In genomic region chr1:3836421-3836820, GRCh38 we compare ENCODE assay signal across 20 cellular contexts.
"Had no signal": no experiment of that assay in that cellular context is flagged by ENCODE, and none has a peak within 500 bp of the region (broad histone marks: within the 10 kb centered on the region; RNA-seq: fewer than 3 reads in every experiment).

No MANE protein-coding gene starts in this region.

- H3K9me3 ChIP-seq: prostate gland had no signal

- H3K27ac ChIP-seq: ovary, prostate gland, right atrium auricular region, tibial artery had no signal

- H3K36me3 ChIP-seq: ovary had no signal

- H3K4me3 ChIP-seq: ovary, prostate gland, right atrium auricular region, tibial artery had no signal

- H3K4me1 ChIP-seq: prostate gland, right atrium auricular region, tibial artery had no signal

- H3K27me3 ChIP-seq: ovary, right atrium auricular region, tibial artery had no signal

- DNase-seq: activated CD4-positive, alpha-beta T cell treated with anti-CD3 and anti-CD28 coated beads for 4 hours; activated CD4-positive, alpha-beta T cell treated with anti-CD3 and anti-CD28 coated beads, Interleukin-2, amount 50 U/mL, for 48 hours; activated CD4-positive, CD25-positive, alpha-beta regulatory T cell; activated CD8-positive, alpha-beta memory T cell treated with anti-CD3 and anti-CD28 coated beads, Interleukin-2, amount 50 U/mL, for 48 hours; activated naive CD4-positive, alpha-beta T cell treated with anti-CD3 and anti-CD28 coated beads, Interleukin-2, amount 10 ng/mL, durations not matched to agents 7 days and 5 days; activated T-cell treated with anti-CD3 and anti-CD28 coated beads, Interleukin-2, amount 50 U/mL, for 4 hours; amygdala; caudate nucleus; effector memory CD8-positive, alpha-beta T cell; hippocampal formation; left ventricle myocardium superior; midbrain; natural killer cell; ovary; stimulated activated CD4-positive, alpha-beta T cell treated with anti-CD3 and anti-CD28 coated beads, Interleukin-12 subunit alpha, Interleukin-12 subunit beta, amount 100 ng/mL, for 4 hours; stimulated activated CD4-positive, alpha-beta T cell treated with anti-CD3 and anti-CD28 coated beads, Interleukin-4, amount 100 ng/mL, for 4 hours; T-helper 1 cell; tibial artery had no signal
